Comparison of ENCODE assay signal across 14 cellular contexts in genomic region chr14:64012003-64012402, GRCh38.
DNase-seq lines count a peak whose midpoint lies in the region; ATAC-seq and TF ChIP-seq lines count a peak whose summit lies in the region.
"Had no signal": no experiment of that assay in that cellular context is flagged by ENCODE, and none has a peak within 500 bp of the region (broad histone marks: within the 10 kb centered on the region; RNA-seq: fewer than 3 reads in every experiment).

No MANE protein-coding gene starts in this region.

- no peak overlapping the region for H2AFZ ChIP-seq in mammary epithelial cell (ENCODE audit: low read depth, low read length)

- intact Hi-C loops in mammary epithelial cell (cut with micrococcal nuclease) = no loop called here

- CTCF ChIA-PET in activated CD4-positive, alpha-beta T cell treated with anti-CD3 and anti-CD28 coated beads, Interleukin-2, amount 10 ng/mL, durations not matched to agents 7 days and 5 days (lab: Charles Lee) = interaction anchor here (0.6 to 1.6 kb wide), 2 partner anchors 12 to 137 kb away, joined by 4 to 6 read pairs; no protein-coding TSS in a partner anchor
- CTCF ChIA-PET in mammary epithelial cell (lab: Charles Lee; ENCODE audit: low non-redundant PET) = no interaction called here

- no peaks in the 10 kb centered on the region for H3K27me3 Mint-ChIP-seq in activated CD4-positive, alpha-beta T cell treated with anti-CD3 and anti-CD28 coated beads, Interleukin-2, amount 10 ng/mL, durations not matched to agents 7 days and 5 days
- no peaks in the 10 kb centered on the region for H3K27me3 Mint-ChIP-seq in CD4-positive, CD25-positive, alpha-beta regulatory T cell
- peaks cover 2% of the 10 kb centered on the region for H3K27me3 Mint-ChIP-seq in nephron progenitor cell (ENCODE audit: low read depth, poor library complexity)

- no peaks in the 10 kb centered on the region for H4K20me1 ChIP-seq in mammary epithelial cell (ENCODE audit: insufficient read depth, low read length)

- dilution Hi-C loops in mammary epithelial cell (cut with HindIII; ENCODE audit: low sequenced_read_pairs) = loop anchor here (5.0 kb wide), 1 partner anchor 35 kb away; no protein-coding TSS in a partner anchor

- H3K4me3 ChIP-seq in CD4-positive, CD25-positive, alpha-beta regulatory T cell (ENCODE audit: low read depth, low read length) = no peak overlapping the region
- no peak overlapping the region for H3K4me3 ChIP-seq in mammary epithelial cell (replicated peaks in 1 of 3; ENCODE audit: insufficient read depth in 1 of 3, low read depth in 2 of 3, low read length in 3 of 3)

- no peaks in the 10 kb centered on the region for H3K27me3 ChIP-seq in CD4-positive, CD25-positive, alpha-beta regulatory T cell (ENCODE audit: control insufficient read depth, insufficient read depth, low read length)
- H3K27me3 ChIP-seq in mammary epithelial cell (ENCODE audit: insufficient read depth, low read length) = no peaks in the 10 kb centered on the region

- in situ Hi-C loops in mammary epithelial cell (cut with MboI; ENCODE audit: low sequenced_read_pairs in 2 of 2) (loop anchor here in 1 of 2 donors (25.0 kb wide), 1 partner anchor 300 kb away; no protein-coding TSS in a partner anchor), GM13977 (cut with MboI; ENCODE audit: low pct_unique_long_range_greater_than_20kb, low sequenced_read_pairs, unreplicated experiment) (no loop called here), KBM-7 (cut with MboI; ENCODE audit: low pct_unique_long_range_greater_than_20kb, low sequenced_read_pairs) (no loop called here)

- no peak for ATAC-seq in CD4-positive, CD25-positive, alpha-beta regulatory T cell (ENCODE audit: low read depth in 2 of 2)
- ATAC-seq: HCT116 had no signal

- H3K36me3 ChIP-seq in CD4-positive, CD25-positive, alpha-beta regulatory T cell (ENCODE audit: control insufficient read depth, insufficient read depth, low read length) = peaks cover 73% of the 10 kb centered on the region
- no peaks in the 10 kb centered on the region for H3K36me3 ChIP-seq in mammary epithelial cell (ENCODE audit: insufficient read depth, low read length)

- no peaks in the 10 kb centered on the region for H3K4me1 ChIP-seq in CD4-positive, CD25-positive, alpha-beta regulatory T cell (ENCODE audit: control insufficient read depth, insufficient read depth, low read length, poor library complexity, severe bottlenecking)
- H3K4me1 ChIP-seq in mammary epithelial cell (ENCODE audit: insufficient read depth, low read length) = no peaks in the 10 kb centered on the region

- no peak overlapping the region for H3K4me3 Mint-ChIP-seq in activated CD4-positive, alpha-beta T cell treated with anti-CD3 and anti-CD28 coated beads, Interleukin-2, amount 10 ng/mL, durations not matched to agents 7 days and 5 days
- no peak overlapping the region for H3K4me3 Mint-ChIP-seq in CD4-positive, CD25-positive, alpha-beta regulatory T cell
- H3K4me3 Mint-ChIP-seq in nephron progenitor cell = no peak overlapping the region
- H3K4me3 Mint-ChIP-seq: CD14-positive monocyte; CD8-positive, alpha-beta memory T cell had no signal

- no peak overlapping the region for H3K27ac ChIP-seq in CD4-positive, CD25-positive, alpha-beta regulatory T cell (ENCODE audit: insufficient read depth, low read length, poor library complexity, severe bottlenecking)
- H3K27ac ChIP-seq in mammary epithelial cell (ENCODE audit: insufficient read depth, low read depth, low read length) = no peak overlapping the region
- H3K27ac ChIP-seq: 22Rv1 had no signal

- POLR2A ChIA-PET in activated CD4-positive, alpha-beta T cell treated with anti-CD3 and anti-CD28 coated beads, Interleukin-2, amount 10 ng/mL, durations not matched to agents 7 days and 5 days (lab: Charles Lee) = no interaction called here

- H3K27ac Mint-ChIP-seq in activated CD4-positive, alpha-beta T cell treated with anti-CD3 and anti-CD28 coated beads, Interleukin-2, amount 10 ng/mL, durations not matched to agents 7 days and 5 days = no peak overlapping the region
- peak overlapping the region in 2 of 3 donors; percentile 17 to 73 for H3K27ac Mint-ChIP-seq in CD4-positive, CD25-positive, alpha-beta regulatory T cell
- H3K27ac Mint-ChIP-seq in nephron progenitor cell = peak overlapping the region; percentile 14
- H3K27ac Mint-ChIP-seq: CD14-positive monocyte had no signal

- H3K4me1 Mint-ChIP-seq in activated CD4-positive, alpha-beta T cell treated with anti-CD3 and anti-CD28 coated beads, Interleukin-2, amount 10 ng/mL, durations not matched to agents 7 days and 5 days = no peaks in the 10 kb centered on the region
- H3K4me1 Mint-ChIP-seq in CD4-positive, CD25-positive, alpha-beta regulatory T cell = peaks cover 0 to 4% (median 0%) of the 10 kb centered on the region in 4 donors
- H3K4me1 Mint-ChIP-seq in nephron progenitor cell = peaks cover 5% of the 10 kb centered on the region
- H3K4me1 Mint-ChIP-seq: CD14-positive monocyte; CD8-positive, alpha-beta memory T cell had no signal

- no peak overlapping the region for H3K9ac ChIP-seq in mammary epithelial cell (ENCODE audit: insufficient read depth, low read length)

- DNase-seq in activated CD4-positive, alpha-beta T cell treated with anti-CD3 and anti-CD28 coated beads for 48 hours = peak; percentile 6
- no peak for DNase-seq in activated CD4-positive, alpha-beta T cell treated with anti-CD3 and anti-CD28 coated beads, Interleukin-2, amount 10 ng/mL, durations not matched to agents 7 days and 5 days
- DNase-seq in CD4-positive, CD25-positive, alpha-beta regulatory T cell = no peak
- DNase-seq in mammary epithelial cell (peak; percentile 9), nephron progenitor cell (no peak), GM13977 (ENCODE audit: low spot score) (no peak), KBM-7 (no peak), NOMO-1 (lab: John Stamatoyannopoulos, UW; ENCODE audit: unreplicated experiment in 2 of 2) (no peak)
- DNase-seq: CD8-positive, alpha-beta memory T cell; DMS53; GF-D8 had no signal

- H3K36me3 Mint-ChIP-seq in activated CD4-positive, alpha-beta T cell treated with anti-CD3 and anti-CD28 coated beads, Interleukin-2, amount 10 ng/mL, durations not matched to agents 7 days and 5 days (ENCODE audit: low read depth) = peaks cover 57% of the 10 kb centered on the region
- peaks cover 46% of the 10 kb centered on the region for H3K36me3 Mint-ChIP-seq in CD4-positive, CD25-positive, alpha-beta regulatory T cell
- H3K36me3 Mint-ChIP-seq in nephron progenitor cell (ENCODE audit: low read depth) = peaks cover 28% of the 10 kb centered on the region
- H3K36me3 Mint-ChIP-seq: CD14-positive monocyte had no signal

- no TSS peak for BruUV-seq in mammary epithelial cell (replicated peaks; lab: Mats Ljungman, UMichigan)

- WGBS in mammary epithelial cell (ENCODE audit: low coverage, missing lambda C conversion rate) = 82% methylated on average over 3 of the region's 3 CpGs

- no peak for TF ChIP-seq CTCF in mammary epithelial cell (conservative IDR thresholded peaks at IDR 0.05 in 1 of 2, IDR thresholded peaks at IDR 0.05 in 1 of 2; ENCODE audit: extremely low read depth in 1 of 2, insufficient read depth in 1 of 2, low read depth in 1 of 2, low read length in 2 of 2)
- TF ChIP-seq CTCF in nephron progenitor cell (IDR thresholded peaks at IDR 0.05) = no peak
- TF ChIP-seq CTCF in GM13977 (IDR thresholded peaks at IDR 0.05; ENCODE audit: extremely low read depth, insufficient read depth, missing control alignments) = no peak

- H3K79me2 ChIP-seq in mammary epithelial cell (ENCODE audit: insufficient read depth, low read length) = no peaks in the 10 kb centered on the region

- H3K4me2 ChIP-seq in mammary epithelial cell (ENCODE audit: insufficient read depth, low read depth, low read length) = no peak overlapping the region

- H3K9me3 ChIP-seq in CD4-positive, CD25-positive, alpha-beta regulatory T cell (ENCODE audit: control insufficient read depth in 2 of 2, low read length in 2 of 2) = peaks cover 0 to 6% of the 10 kb centered on the region in 2 experiments
- H3K9me3 ChIP-seq in mammary epithelial cell (replicated peaks; ENCODE audit: insufficient read depth, low read length) = no peaks in the 10 kb centered on the region

- H3K9me3 Mint-ChIP-seq in activated CD4-positive, alpha-beta T cell treated with anti-CD3 and anti-CD28 coated beads, Interleukin-2, amount 10 ng/mL, durations not matched to agents 7 days and 5 days = peaks cover 10% of the 10 kb centered on the region
- peaks cover 0 to 5% (median 2%) of the 10 kb centered on the region in 7 donors for H3K9me3 Mint-ChIP-seq in CD4-positive, CD25-positive, alpha-beta regulatory T cell
- H3K9me3 Mint-ChIP-seq in nephron progenitor cell = peaks cover 16% of the 10 kb centered on the region

Comparison
In these comparisons a context has a peak if more than half of its experiments do, and no peak if none do; other contexts are left out.
1. DNase-seq: peak in activated CD4-positive, alpha-beta T cell treated with anti-CD3 and anti-CD28 coated beads for 48 hours (single experiment) and mammary epithelial cell (single experiment); none in activated CD4-positive, alpha-beta T cell treated with anti-CD3 and anti-CD28 coated beads, Interleukin-2, amount 10 ng/mL, durations not matched to agents 7 days and 5 days (single experiment), CD4-positive, CD25-positive, alpha-beta regulatory T cell (0 of 3), nephron progenitor cell (single experiment), GM13977 (single experiment), KBM-7 (single experiment) and NOMO-1 (0 of 2).